Comparison of ENCODE assay signal across 2 cellular contexts in the genomic region with DNA sequence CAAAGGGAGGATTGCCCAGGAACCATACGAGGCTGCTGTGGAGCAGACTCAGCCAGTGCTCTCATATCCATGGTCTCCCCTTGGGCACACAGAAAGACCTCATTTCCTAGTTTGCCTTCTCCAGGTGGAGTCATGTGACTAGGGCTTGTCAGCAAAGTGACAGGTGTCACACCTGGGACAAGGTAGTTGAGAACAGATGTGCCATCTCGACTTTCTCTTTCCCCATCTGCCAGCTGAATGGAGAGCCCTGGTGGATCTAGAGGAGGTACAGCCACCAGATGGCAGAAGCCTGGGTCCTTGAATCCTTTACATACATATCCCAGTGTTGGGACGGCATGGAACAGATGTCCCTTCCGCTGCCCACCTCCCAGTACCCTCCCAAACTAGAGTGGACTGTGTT.
TF ChIP-seq lines count a peak whose summit lies in the region.

No MANE protein-coding gene starts in this region.

TF ChIP-seq in K562, 482 proteins besides CTCF, POLR2A, EP300 and RAD21:
- TF ChIP-seq, protein P1, sequence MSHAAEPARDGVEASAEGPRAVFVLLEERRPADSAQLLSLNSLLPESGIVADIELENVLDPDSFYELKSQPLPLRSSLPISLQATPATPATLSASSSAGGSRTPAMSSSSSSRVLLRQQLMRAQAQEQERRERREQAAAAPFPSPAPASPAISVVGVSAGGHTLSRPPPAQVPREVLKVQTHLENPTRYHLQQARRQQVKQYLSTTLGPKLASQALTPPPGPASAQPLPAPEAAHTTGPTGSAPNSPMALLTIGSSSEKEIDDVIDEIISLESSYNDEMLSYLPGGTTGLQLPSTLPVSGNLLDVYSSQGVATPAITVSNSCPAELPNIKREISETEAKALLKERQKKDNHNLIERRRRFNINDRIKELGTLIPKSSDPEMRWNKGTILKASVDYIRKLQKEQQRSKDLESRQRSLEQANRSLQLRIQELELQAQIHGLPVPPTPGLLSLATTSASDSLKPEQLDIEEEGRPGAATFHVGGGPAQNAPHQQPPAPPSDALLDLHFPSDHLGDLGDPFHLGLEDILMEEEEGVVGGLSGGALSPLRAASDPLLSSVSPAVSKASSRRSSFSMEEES (CRISPR knock-in tag; IDR thresholded peaks at IDR 0.05) = peak; percentile 54; the same call in 1 of the 2 replicates
- TF ChIP-seq SUPT5H (IDR thresholded peaks at IDR 0.05) (no peak), CBX8 (IDR thresholded peaks at IDR 0.05; ENCODE audit: borderline replicate concordance, extremely low read depth, low read depth, low read length, poor library complexity, severe bottlenecking) (no peak), IRF2 (CRISPR knock-in tag; IDR thresholded peaks at IDR 0.05) (no peak)
TF ChIP-seq in K562: peak in this region for 1.

TF ChIP-seq in HepG2, 621 proteins besides CTCF, POLR2A, EP300 and RAD21:
- no peak for TF ChIP-seq KLF16 (CRISPR knock-in tag; IDR thresholded peaks at IDR 0.05)
- no peak for TF ChIP-seq CHD2 (IDR thresholded peaks at IDR 0.05; ENCODE audit: low read depth, low read length)
- no peak for TF ChIP-seq TRIM24 (CRISPR knock-in tag; IDR thresholded peaks at IDR 0.05)
- TF ChIP-seq, protein P2, sequence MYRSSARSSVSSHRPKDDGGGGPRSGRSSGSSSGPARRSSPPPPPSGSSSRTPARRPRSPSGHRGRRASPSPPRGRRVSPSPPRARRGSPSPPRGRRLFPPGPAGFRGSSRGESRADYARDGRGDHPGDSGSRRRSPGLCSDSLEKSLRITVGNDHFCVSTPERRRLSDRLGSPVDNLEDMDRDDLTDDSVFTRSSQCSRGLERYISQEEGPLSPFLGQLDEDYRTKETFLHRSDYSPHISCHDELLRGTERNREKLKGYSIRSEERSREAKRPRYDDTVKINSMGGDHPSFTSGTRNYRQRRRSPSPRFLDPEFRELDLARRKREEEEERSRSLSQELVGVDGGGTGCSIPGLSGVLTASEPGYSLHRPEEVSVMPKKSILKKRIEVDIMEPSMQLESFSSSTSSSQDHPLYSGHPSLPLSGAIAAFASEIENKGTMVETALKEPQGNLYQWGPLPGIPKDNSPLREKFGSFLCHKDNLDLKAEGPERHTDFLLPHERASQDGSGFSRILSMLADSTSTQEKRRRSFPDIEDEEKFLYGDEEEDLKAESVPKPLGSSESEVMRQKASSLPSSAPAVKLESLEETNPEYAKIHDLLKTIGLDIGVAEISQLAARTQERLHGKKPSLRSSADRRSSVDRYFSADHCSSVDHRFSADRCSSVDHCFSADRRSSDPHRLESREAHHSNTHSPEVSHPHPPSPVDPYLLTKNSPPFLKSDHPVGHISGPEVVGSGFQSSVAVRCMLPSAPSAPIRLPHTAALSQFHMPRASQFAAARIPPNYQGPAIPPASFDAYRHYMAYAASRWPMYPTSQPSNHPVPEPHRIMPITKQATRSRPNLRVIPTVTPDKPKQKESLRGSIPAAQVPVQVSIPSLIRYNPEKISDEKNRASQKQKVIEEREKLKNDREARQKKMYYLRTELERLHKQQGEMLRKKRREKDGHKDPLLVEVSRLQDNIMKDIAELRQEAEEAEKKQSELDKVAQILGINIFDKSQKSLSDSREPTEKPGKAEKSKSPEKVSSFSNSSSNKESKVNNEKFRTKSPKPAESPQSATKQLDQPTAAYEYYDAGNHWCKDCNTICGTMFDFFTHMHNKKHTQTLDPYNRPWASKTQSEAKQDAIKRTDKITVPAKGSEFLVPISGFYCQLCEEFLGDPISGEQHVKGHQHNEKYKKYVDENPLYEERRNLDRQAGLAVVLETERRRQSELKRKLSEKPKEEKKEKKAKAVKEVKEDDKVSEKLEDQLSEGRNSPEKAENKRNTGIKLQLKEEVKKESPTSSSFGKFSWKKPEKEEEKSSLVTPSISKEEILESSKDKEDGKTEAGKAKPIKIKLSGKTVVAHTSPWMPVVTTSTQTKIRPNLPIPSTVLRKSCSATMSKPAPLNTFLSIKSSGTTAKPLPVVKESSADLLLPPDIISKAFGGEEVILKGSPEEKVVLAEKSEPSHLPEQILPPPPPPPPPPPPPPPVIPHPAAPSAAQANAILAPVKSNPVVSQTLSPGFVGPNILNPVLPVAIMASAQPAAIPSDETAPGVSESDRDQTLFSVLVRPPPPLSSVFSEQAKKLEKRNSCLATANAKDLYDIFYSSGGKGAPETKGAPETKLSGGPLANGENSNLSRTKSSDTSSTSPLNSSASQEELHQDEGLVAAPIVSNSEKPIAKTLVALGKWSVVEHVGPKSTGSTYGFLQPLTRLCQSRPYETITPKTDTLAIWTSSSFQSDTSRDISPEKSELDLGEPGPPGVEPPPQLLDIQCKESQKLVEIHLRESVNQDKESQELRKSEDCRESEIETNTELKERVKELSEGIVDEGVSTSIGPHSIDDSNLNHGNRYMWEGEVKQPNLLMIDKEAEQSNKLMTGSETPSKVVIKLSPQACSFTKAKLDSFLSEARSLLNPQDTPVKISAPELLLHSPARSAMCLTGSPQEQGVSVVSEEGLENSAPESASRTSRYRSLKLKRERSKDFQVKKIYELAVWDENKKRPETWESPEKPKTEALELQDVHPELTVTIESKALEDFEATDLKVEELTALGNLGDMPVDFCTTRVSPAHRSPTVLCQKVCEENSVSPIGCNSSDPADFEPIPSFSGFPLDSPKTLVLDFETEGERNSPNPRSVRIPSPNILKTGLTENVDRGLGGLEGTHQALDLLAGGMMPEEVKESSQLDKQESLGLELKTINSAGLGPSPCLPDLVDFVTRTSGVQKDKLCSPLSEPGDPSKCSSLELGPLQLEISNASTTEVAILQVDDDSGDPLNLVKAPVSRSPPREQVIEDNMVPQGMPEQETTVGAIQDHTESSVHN (CRISPR knock-in tag; IDR thresholded peaks at IDR 0.05) = no peak
- no peak for TF ChIP-seq MAFK (conservative IDR thresholded peaks at IDR 0.05 in 1 of 2, IDR thresholded peaks at IDR 0.05 in 1 of 2; ENCODE audit: low read length in 2 of 2)
- TF ChIP-seq, protein P3, sequence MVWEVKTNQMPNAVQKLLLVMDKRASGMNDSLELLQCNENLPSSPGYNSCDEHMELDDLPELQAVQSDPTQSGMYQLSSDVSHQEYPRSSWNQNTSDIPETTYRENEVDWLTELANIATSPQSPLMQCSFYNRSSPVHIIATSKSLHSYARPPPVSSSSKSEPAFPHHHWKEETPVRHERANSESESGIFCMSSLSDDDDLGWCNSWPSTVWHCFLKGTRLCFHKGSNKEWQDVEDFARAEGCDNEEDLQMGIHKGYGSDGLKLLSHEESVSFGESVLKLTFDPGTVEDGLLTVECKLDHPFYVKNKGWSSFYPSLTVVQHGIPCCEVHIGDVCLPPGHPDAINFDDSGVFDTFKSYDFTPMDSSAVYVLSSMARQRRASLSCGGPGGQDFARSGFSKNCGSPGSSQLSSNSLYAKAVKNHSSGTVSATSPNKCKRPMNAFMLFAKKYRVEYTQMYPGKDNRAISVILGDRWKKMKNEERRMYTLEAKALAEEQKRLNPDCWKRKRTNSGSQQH (CRISPR knock-in tag; IDR thresholded peaks at IDR 0.05; ENCODE audit: low read depth) = no peak
- TF ChIP-seq, protein P4, sequence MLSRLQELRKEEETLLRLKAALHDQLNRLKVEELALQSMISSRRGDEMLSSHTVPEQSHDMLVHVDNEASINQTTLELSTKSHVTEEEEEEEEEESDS (CRISPR knock-in tag; IDR thresholded peaks at IDR 0.05; ENCODE audit: borderline replicate concordance) = no peak
- TF ChIP-seq, protein P5, sequence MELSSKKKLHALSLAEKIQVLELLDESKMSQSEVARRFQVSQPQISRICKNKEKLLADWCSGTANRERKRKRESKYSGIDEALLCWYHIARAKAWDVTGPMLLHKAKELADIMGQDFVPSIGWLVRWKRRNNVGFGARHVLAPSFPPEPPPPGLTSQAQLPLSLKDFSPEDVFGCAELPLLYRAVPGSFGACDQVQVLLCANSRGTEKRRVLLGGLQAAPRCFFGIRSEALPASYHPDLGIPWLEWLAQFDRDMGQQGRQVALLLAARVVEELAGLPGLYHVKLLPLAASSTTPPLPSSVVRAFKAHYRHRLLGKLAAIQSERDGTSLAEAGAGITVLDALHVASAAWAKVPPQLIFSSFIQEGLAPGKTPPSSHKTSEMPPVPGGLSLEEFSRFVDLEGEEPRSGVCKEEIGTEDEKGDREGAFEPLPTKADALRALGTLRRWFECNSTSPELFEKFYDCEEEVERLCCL (CRISPR knock-in tag; IDR thresholded peaks at IDR 0.05; ENCODE audit: borderline replicate concordance) = no peak
- TF ChIP-seq ZNF839 (CRISPR knock-in tag; IDR thresholded peaks at IDR 0.05; ENCODE audit: borderline replicate concordance) = no peak
- TF ChIP-seq ZNF670 (CRISPR knock-in tag; IDR thresholded peaks at IDR 0.05; ENCODE audit: borderline replicate concordance) = no peak
- no peak for TF ChIP-seq ZNF556 (CRISPR knock-in tag; IDR thresholded peaks at IDR 0.05; ENCODE audit: borderline replicate concordance)
- TF ChIP-seq FOXK1 (CRISPR knock-in tag; IDR thresholded peaks at IDR 0.05; ENCODE audit: borderline replicate concordance, low read depth) = no peak
- no peak for TF ChIP-seq ZNF572 (CRISPR knock-in tag; IDR thresholded peaks at IDR 0.05)
- TF ChIP-seq ZNF460 (CRISPR knock-in tag; IDR thresholded peaks at IDR 0.05; ENCODE audit: borderline replicate concordance) = no peak
- TF ChIP-seq, protein P6, sequence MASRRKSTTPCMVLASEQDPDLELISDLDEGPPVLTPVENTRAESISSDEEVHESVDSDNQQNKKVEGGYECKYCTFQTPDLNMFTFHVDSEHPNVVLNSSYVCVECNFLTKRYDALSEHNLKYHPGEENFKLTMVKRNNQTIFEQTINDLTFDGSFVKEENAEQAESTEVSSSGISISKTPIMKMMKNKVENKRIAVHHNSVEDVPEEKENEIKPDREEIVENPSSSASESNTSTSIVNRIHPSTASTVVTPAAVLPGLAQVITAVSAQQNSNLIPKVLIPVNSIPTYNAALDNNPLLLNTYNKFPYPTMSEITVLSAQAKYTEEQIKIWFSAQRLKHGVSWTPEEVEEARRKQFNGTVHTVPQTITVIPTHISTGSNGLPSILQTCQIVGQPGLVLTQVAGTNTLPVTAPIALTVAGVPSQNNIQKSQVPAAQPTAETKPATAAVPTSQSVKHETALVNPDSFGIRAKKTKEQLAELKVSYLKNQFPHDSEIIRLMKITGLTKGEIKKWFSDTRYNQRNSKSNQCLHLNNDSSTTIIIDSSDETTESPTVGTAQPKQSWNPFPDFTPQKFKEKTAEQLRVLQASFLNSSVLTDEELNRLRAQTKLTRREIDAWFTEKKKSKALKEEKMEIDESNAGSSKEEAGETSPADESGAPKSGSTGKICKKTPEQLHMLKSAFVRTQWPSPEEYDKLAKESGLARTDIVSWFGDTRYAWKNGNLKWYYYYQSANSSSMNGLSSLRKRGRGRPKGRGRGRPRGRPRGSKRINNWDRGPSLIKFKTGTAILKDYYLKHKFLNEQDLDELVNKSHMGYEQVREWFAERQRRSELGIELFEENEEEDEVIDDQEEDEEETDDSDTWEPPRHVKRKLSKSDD (CRISPR knock-in tag; IDR thresholded peaks at IDR 0.05; ENCODE audit: low read depth) = no peak
- no peak for TF ChIP-seq GTF3A (CRISPR knock-in tag; conservative IDR thresholded peaks at IDR 0.05)
